17 cellular contexts compared by ENCODE assay signal in genomic region chr10:101111547-101111946, GRCh38. TPM values are rescaled to one million over a fixed set of nuclear protein-coding genes. Genes with fewer than 3 reads are reported as not detected.
DNase-seq lines count a peak whose midpoint lies in the region; ATAC-seq, FAIRE-seq and TF ChIP-seq lines count a peak whose summit lies in the region.
"Had no signal": no experiment of that assay in that cellular context is flagged by ENCODE, and none has a peak within 500 bp of the region (broad histone marks: within the 10 kb centered on the region; RNA-seq: fewer than 3 reads in every experiment).

No MANE protein-coding gene starts in this region.

- CTCF ChIA-PET in Caco-2 (lab: Charles Lee) (interaction anchor here (1.6 kb wide), 1 partner anchor 31 kb away, joined by 9 read pairs; no protein-coding TSS in a partner anchor), Panc1 (lab: Charles Lee) (interaction anchor here (1.9 kb wide), 1 partner anchor 16 kb away, joined by 5 read pairs; no protein-coding TSS in a partner anchor)

- H3K36me3 ChIP-seq in Caco-2 (ENCODE audit: control insufficient read depth, insufficient read depth, low read length) (no peaks in the 10 kb centered on the region), Panc1 (ENCODE audit: control insufficient read depth, insufficient read depth, low read length) (no peaks in the 10 kb centered on the region), kidney (ENCODE audit: control insufficient read depth in 1 of 2, insufficient read depth in 2 of 2, low read length in 2 of 2) (no peaks in the 10 kb centered on the region)

- H3K4me1 Mint-ChIP-seq in Caco-2 (ENCODE audit: low read depth, unreplicated experiment), result peaks cover 36% of the 10 kb centered on the region

- H3K36me3 Mint-ChIP-seq in Caco-2 (ENCODE audit: insufficient read depth, unreplicated experiment), result no peaks in the 10 kb centered on the region
- H3K36me3 Mint-ChIP-seq: CD14-positive monocyte; CD8-positive, alpha-beta T cell; IgD-negative memory B cell had no signal

- H3K9ac ChIP-seq in kidney (ENCODE audit: low read length in 2 of 2), result no peak overlapping the region

- peak overlapping the region; percentile 92 for H3K27ac Mint-ChIP-seq in Caco-2 (ENCODE audit: unreplicated experiment)
- H3K27ac Mint-ChIP-seq: CD8-positive, alpha-beta T cell; IgD-negative memory B cell had no signal

- ATAC-seq in Panc1 (peak; percentile 22; the same call in 1 of the 2 replicates), HG03457 (IDR thresholded peaks at IDR 0.05; ENCODE audit: unreplicated experiment) (no peak), GM21367 (IDR thresholded peaks at IDR 0.05; ENCODE audit: unreplicated experiment) (no peak)
- ATAC-seq: CD8-positive, alpha-beta T cell had no signal

- TF ChIP-seq CTCF in 22Rv1 (IDR thresholded peaks at IDR 0.05) (no peak), Caco-2 (IDR thresholded peaks at IDR 0.05; ENCODE audit: insufficient read depth in 1 of 2, low read depth in 1 of 2, low read length in 1 of 2, severe bottlenecking in 1 of 2, unreplicated experiment in 1 of 2) (no peak), Panc1 (IDR thresholded peaks at IDR 0.05) (no peak), kidney (IDR thresholded peaks at IDR 0.05; ENCODE audit: borderline replicate concordance, extremely low read depth, insufficient read depth) (no peak)

- H3K27me3 ChIP-seq in Caco-2 (replicated peaks; ENCODE audit: control insufficient read depth, insufficient read depth, low read length), result no peaks in the 10 kb centered on the region
- no peaks in the 10 kb centered on the region for H3K27me3 ChIP-seq in Panc1 (ENCODE audit: control insufficient read depth, insufficient read depth, low read length)

- no peak for DNase-seq in Caco-2
- DNase-seq in Panc1 (ENCODE audit: low read depth, low spot score), result no peak
- DNase-seq in kidney, result peak; percentile 9
- no peak for DNase-seq in foreskin melanocyte
- DNase-seq: CD8-positive, alpha-beta T cell; COR-L47; HCEC 1CT; KG1 had no signal

- in situ Hi-C loops in Panc1 (cut with HindIII; ENCODE audit: low pct_unique_long_range_greater_than_20kb, low sequenced_read_pairs), result no loop called here

- H3K4me3 Mint-ChIP-seq in Caco-2 (ENCODE audit: unreplicated experiment), result peak overlapping the region; percentile 44
- H3K4me3 Mint-ChIP-seq: CD8-positive, alpha-beta T cell; IgD-negative memory B cell had no signal

- H3K4me3 ChIP-seq in Caco-2 (ENCODE audit: low read depth, low read length) (no peak overlapping the region), Panc1 (ENCODE audit: low read depth in 2 of 2, low read length in 2 of 2) (no peak overlapping the region), kidney (ENCODE audit: low read length in 2 of 2) (no peak overlapping the region)

- H3K27me3 Mint-ChIP-seq in Caco-2 (ENCODE audit: insufficient read depth, unreplicated experiment), result no peaks in the 10 kb centered on the region

- POLR2A ChIA-PET in Caco-2 (lab: Charles Lee) (no interaction called here), Panc1 (lab: Charles Lee) (no interaction called here)

- intact Hi-C loops in Caco-2 (cut with micrococcal nuclease; ENCODE audit: unreplicated experiment) (loop anchor here (1.0 kb wide), 1 partner anchor 8 kb away; no protein-coding TSS in a partner anchor), Panc1 (cut with micrococcal nuclease; ENCODE audit: unreplicated experiment) (no loop called here), kidney (cut with DNase I) (no loop called here)

- BruUV-seq in Caco-2 (replicated peaks; lab: Mats Ljungman, UMichigan) (no TSS peak), Panc1 (replicated peaks; lab: Mats Ljungman, UMichigan) (no TSS peak)

- H3K4me1 ChIP-seq in Caco-2 (peaks cover 30% of the 10 kb centered on the region), Panc1 (ENCODE audit: control insufficient read depth, insufficient read depth, low read length) (peaks cover 5% of the 10 kb centered on the region; the same call in 1 of the 2 replicates), kidney (ENCODE audit: control insufficient read depth in 1 of 2, insufficient read depth in 1 of 2, low read depth in 1 of 2, low read length in 2 of 2) (no peaks in the 10 kb centered on the region)

- H3K9me3 Mint-ChIP-seq in Caco-2 (ENCODE audit: unreplicated experiment), result no peaks in the 10 kb centered on the region
- H3K9me3 Mint-ChIP-seq: CD14-positive monocyte; CD8-positive, alpha-beta T cell; IgD-negative memory B cell had no signal

- no peaks in the 10 kb centered on the region for H3K9me3 ChIP-seq in Caco-2
- H3K9me3 ChIP-seq in Panc1 (ENCODE audit: control insufficient read depth, insufficient read depth, low read depth, low read length), result no peaks in the 10 kb centered on the region
- H3K9me3 ChIP-seq in kidney (ENCODE audit: control insufficient read depth in 1 of 2, low read length in 2 of 2), result no peaks in the 10 kb centered on the region

- peak overlapping the region; percentile 53 for H3K27ac ChIP-seq in 22Rv1
- H3K27ac ChIP-seq in Panc1 (ENCODE audit: low read length), result no peak overlapping the region
- no peak overlapping the region for H3K27ac ChIP-seq in kidney (ENCODE audit: low read depth in 2 of 2, low read length in 2 of 2)

- FAIRE-seq in kidney (lab: Jason Lieb, UNC), result no peak

RNA-seq across cellular contexts. Expression of gene TLX1, which starts 19.6 kb away (rescaled TPM):
- total RNA-seq in Caco-2 (2022) (1.9 and 2.3 TPM in 2 replicates), Panc1 (2021; ENCODE audit: unreplicated experiment) (0.13 TPM), kidney (not detected)
- polyA plus RNA-seq in Panc1 (2012; ENCODE audit: insufficient read length), result 0.57 TPM
- polyA plus RNA-seq in kidney (ENCODE audit: insufficient read depth, low read depth, low replicate concordance), result not detected
- total RNA-seq: A673; CD8-positive, alpha-beta T cell; H4; HT-29 had no signal
- polyA plus RNA-seq: BJ, CD14-positive monocyte, IgD-negative memory B cell had no signal

RNA-seq across cellular contexts. Expression of gene KAZALD1, which starts 49.8 kb away (rescaled TPM):
- total RNA-seq in Caco-2 (2022) (41.3 and 42.3 TPM in 2 replicates), Panc1 (2021; ENCODE audit: unreplicated experiment) (21.2 TPM), kidney (9.8 TPM)
- polyA plus RNA-seq in Panc1 (2012; ENCODE audit: insufficient read length), result 17.5 TPM
- 9.7 TPM for polyA plus RNA-seq in kidney (ENCODE audit: insufficient read depth, low read depth, low replicate concordance)
- total RNA-seq: CD8-positive, alpha-beta T cell had no signal
- polyA plus RNA-seq: IgD-negative memory B cell had no signal
